ENCODE assay signal across 14 cellular contexts in the genomic region with DNA sequence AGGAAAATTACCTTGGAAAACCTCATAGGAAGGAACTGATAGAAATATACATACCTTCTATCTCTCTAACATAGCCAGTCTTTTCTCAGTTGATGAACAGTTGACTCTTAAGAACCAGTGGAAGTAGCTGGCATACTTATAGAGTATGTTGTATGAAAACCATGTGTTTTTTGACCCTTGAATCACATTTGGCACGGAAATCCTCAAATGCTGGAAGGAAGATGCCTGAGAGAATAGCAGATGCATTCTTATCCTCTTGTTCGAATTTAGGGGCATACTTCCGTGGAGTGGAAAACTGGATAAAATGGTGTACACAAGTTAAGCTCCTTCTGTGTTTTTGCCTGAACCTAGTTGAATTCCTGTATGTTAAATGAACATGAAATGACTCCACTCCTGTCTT.
"Had no signal": no experiment of that assay in that cellular context is flagged by ENCODE, and none has a peak within 500 bp of the region (broad histone marks: within the 10 kb centered on the region; RNA-seq: fewer than 3 reads in every experiment).

No MANE protein-coding gene starts in this region.

- H3K4me3 ChIP-seq: thyroid gland had no signal

- H3K27ac Mint-ChIP-seq: activated CD8-positive, alpha-beta memory T cell treated with anti-CD3 and anti-CD28 coated beads, Interleukin-2, amount 10 ng/mL, durations not matched to agents 7 days and 5 days; activated naive CD8-positive, alpha-beta T cell treated with anti-CD3 and anti-CD28 coated beads for 36 hours; nephron progenitor cell had no signal

- H3K4me3 Mint-ChIP-seq: activated CD8-positive, alpha-beta memory T cell treated with anti-CD3 and anti-CD28 coated beads, Interleukin-2, amount 10 ng/mL, durations not matched to agents 7 days and 5 days; activated naive CD8-positive, alpha-beta T cell treated with anti-CD3 and anti-CD28 coated beads for 36 hours; activated T-cell treated with anti-CD3 and anti-CD28 coated beads, Interleukin-2, amount 50 U/mL, for 4 hours; nephron progenitor cell; stimulated activated naive CD8-positive, alpha-beta T cell treated with anti-CD3 and anti-CD28 coated beads, Interleukin-15, amount 100 ng/mL, for 72 hours had no signal

- H3K4me1 ChIP-seq: thyroid gland had no signal

- H3K36me3 Mint-ChIP-seq: activated CD8-positive, alpha-beta memory T cell treated with anti-CD3 and anti-CD28 coated beads, Interleukin-2, amount 10 ng/mL, durations not matched to agents 7 days and 5 days; activated naive CD8-positive, alpha-beta T cell treated with anti-CD3 and anti-CD28 coated beads for 36 hours had no signal

- H3K4me1 Mint-ChIP-seq: activated CD8-positive, alpha-beta memory T cell treated with anti-CD3 and anti-CD28 coated beads, Interleukin-2, amount 10 ng/mL, durations not matched to agents 7 days and 5 days; activated naive CD8-positive, alpha-beta T cell treated with anti-CD3 and anti-CD28 coated beads for 36 hours; stimulated activated naive CD8-positive, alpha-beta T cell treated with anti-CD3 and anti-CD28 coated beads, Interleukin-15, amount 100 ng/mL, for 72 hours had no signal

- H3K36me3 ChIP-seq: thyroid gland had no signal

- H3K27me3 ChIP-seq: thyroid gland had no signal

- H3K27me3 Mint-ChIP-seq: activated CD8-positive, alpha-beta memory T cell treated with anti-CD3 and anti-CD28 coated beads, Interleukin-2, amount 10 ng/mL, durations not matched to agents 7 days and 5 days; activated naive CD8-positive, alpha-beta T cell treated with anti-CD3 and anti-CD28 coated beads for 36 hours; stimulated activated naive CD8-positive, alpha-beta T cell treated with anti-CD3 and anti-CD28 coated beads, Interleukin-15, amount 100 ng/mL, for 72 hours had no signal

- H3K9me3 ChIP-seq: thyroid gland had no signal

- DNase-seq: activated CD4-positive, alpha-beta T cell treated with anti-CD3 and anti-CD28 coated beads, Interleukin-2, amount 50 U/mL, for 4 hours; activated CD8-positive, alpha-beta memory T cell treated with anti-CD3 and anti-CD28 coated beads, Interleukin-2, amount 10 ng/mL, durations not matched to agents 7 days and 5 days; activated gamma-delta T cell; activated naive CD8-positive, alpha-beta T cell treated with anti-CD3 and anti-CD28 coated beads for 36 hours; activated T-cell treated with anti-CD3 and anti-CD28 coated beads, Interleukin-2, amount 50 U/mL, for 4 hours; anterior cingulate cortex; head of caudate nucleus; nephron progenitor cell; SIG-M5; stimulated activated CD4-positive, alpha-beta T cell treated with anti-CD3 and anti-CD28 coated beads, Interleukin-15, amount 100 ng/mL, for 24 hours; stimulated activated CD4-positive, alpha-beta T cell treated with anti-CD3 and anti-CD28 coated beads, Interleukin-4, amount 100 ng/mL, for 4 hours; stimulated activated naive CD8-positive, alpha-beta T cell treated with anti-CD3 and anti-CD28 coated beads, Interleukin-15, amount 100 ng/mL, for 72 hours; thyroid gland had no signal

- H3K27ac ChIP-seq: thyroid gland had no signal

- ATAC-seq: activated CD4-positive, CD25-positive, alpha-beta regulatory T cell treated with anti-CD3 and anti-CD28 coated beads, Interleukin-2, amount 50 U/mL, for 24 hours; activated CD8-positive, alpha-beta memory T cell treated with anti-CD3 and anti-CD28 coated beads, Interleukin-2, amount 10 ng/mL, durations not matched to agents 7 days and 5 days; activated T-cell treated with anti-CD3 and anti-CD28 coated beads, Interleukin-2, amount 50 U/mL, for 4 hours; stimulated activated naive CD8-positive, alpha-beta T cell treated with anti-CD3 and anti-CD28 coated beads, Interleukin-15, amount 100 ng/mL, for 72 hours had no signal
